ENCODE assay signal across 8 cellular contexts in the genomic region with DNA sequence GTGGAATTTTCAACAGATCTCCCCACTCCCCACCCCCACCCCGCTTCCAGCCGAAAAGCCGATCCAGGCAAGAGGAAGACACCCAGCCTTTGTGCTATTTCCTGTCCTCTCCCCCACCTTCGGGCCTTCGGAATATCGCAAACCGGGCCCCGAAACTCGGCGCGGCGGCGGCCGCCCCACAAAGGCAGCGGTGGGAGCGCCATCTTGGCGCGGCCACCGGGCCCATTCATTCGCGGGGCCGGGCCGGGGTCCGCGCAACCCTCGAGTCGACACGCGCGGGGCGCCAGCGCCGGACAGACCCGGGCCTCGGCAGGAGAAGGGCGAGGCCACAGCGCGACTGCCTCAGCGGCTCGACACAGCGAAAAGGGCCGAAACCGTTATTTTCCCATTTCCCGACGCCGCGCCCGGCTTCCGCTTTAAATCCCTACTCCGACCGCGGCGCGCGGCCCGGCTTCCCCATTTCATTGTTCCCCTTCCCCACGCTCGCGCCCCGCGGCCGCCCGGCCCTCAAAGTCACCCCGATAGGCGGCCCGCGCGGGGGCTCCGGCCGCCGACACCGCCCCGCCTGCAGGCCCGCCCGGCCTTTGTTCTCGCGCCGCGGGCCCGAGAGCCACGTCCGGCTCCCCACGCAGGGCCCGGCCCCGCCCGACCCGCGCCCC.
DNase-seq lines count a peak whose midpoint lies in the region; ATAC-seq lines count a peak whose summit lies in the region.

No MANE protein-coding gene starts in this region.

- peak; percentile 29 for ATAC-seq in GM19372 (IDR thresholded peaks at IDR 0.05; ENCODE audit: low read depth, unreplicated experiment)
- ATAC-seq in HG03571 (IDR thresholded peaks at IDR 0.05; ENCODE audit: unreplicated experiment): peak; percentile 22
- no peak for ATAC-seq in GM18858 (IDR thresholded peaks at IDR 0.05; ENCODE audit: unreplicated experiment)

- DNase-seq in CD1c-positive myeloid dendritic cell (ENCODE audit: extremely low spot score) (peak; percentile 95), T-helper 22 cell (ENCODE audit: low read depth) (peak; percentile 8), kidney tubule cell (ENCODE audit: low spot score) (peak; percentile 50)
- DNase-seq in central memory CD4-positive, alpha-beta T cell: peak; percentile 40
- peak; percentile 21 to 48 for DNase-seq in stimulated activated CD4-positive, alpha-beta T cell treated with anti-CD3 and anti-CD28 coated beads, Interleukin-4, amount 100 ng/mL, for 4 hours

Comparison
In these comparisons a context has a peak if more than half of its experiments do, and no peak if none do; other contexts are left out.
1. DNase-seq: peak in every context shown above with its lines; median percentile 95 in CD1c-positive myeloid dendritic cell; 50 in kidney tubule cell; 40 in central memory CD4-positive, alpha-beta T cell; 34 in stimulated activated CD4-positive, alpha-beta T cell treated with anti-CD3 and anti-CD28 coated beads, Interleukin-4, amount 100 ng/mL, for 4 hours; 8 in T-helper 22 cell.